ENCODE assay signal across 16 cellular contexts in genomic region chr15:63818628-63819027, GRCh38.
"Had no signal": no experiment of that assay in that cellular context is flagged by ENCODE, and none has a peak within 500 bp of the region (broad histone marks: within the 10 kb centered on the region; RNA-seq: fewer than 3 reads in every experiment).

No MANE protein-coding gene starts in this region.

- FAIRE-seq: bronchial epithelial cell had no signal

- H3K36me3 ChIP-seq: left lung, suprapubic skin, vagina, WERI-Rb-1 had no signal

- H3K27ac ChIP-seq: epithelial cell of prostate, foreskin keratinocyte, suprapubic skin, vagina, WERI-Rb-1 had no signal

- H3K27me3 ChIP-seq: foreskin keratinocyte, left lung, suprapubic skin, vagina had no signal

- H3K4me3 ChIP-seq: left lung, suprapubic skin, vagina had no signal

- H3K9me3 ChIP-seq: left lung, suprapubic skin, vagina had no signal

- H3K4me1 ChIP-seq: foreskin keratinocyte had no signal

- DNase-seq: activated CD4-positive, alpha-beta T cell treated with anti-CD3 and anti-CD28 coated beads for 1 hour; activated CD4-positive, alpha-beta T cell treated with anti-CD3 and anti-CD28 coated beads, Interleukin-2, amount 50 U/mL, for 48 hours; effector memory CD8-positive, alpha-beta T cell; foreskin keratinocyte; hypothalamus; left lung; mammary epithelial cell; midbrain; stimulated activated CD4-positive, alpha-beta T cell treated with anti-CD3 and anti-CD28 coated beads, Interleukin-15, amount 100 ng/mL, for 24 hours; stimulated activated CD4-positive, alpha-beta T cell treated with anti-CD3 and anti-CD28 coated beads, Interleukin-2, amount 100 ng/mL, for 48 hours; T-helper 1 cell had no signal

- ATAC-seq: effector memory CD8-positive, alpha-beta T cell; foreskin keratinocyte; left lung had no signal
